In genomic region chr5:116209166-116209565, GRCh38 we compare ENCODE assay signal across 23 cellular contexts.
DNase-seq lines count a peak whose midpoint lies in the region; ATAC-seq, FAIRE-seq and TF ChIP-seq lines count a peak whose summit lies in the region.
"Had no signal": no experiment of that assay in that cellular context is flagged by ENCODE, and none has a peak within 500 bp of the region (broad histone marks: within the 10 kb centered on the region; RNA-seq: fewer than 3 reads in every experiment).

No MANE protein-coding gene starts in this region.

- no peaks in the 10 kb centered on the region for H3K4me1 ChIP-seq in vagina
- H3K4me1 ChIP-seq: BE2C, BLaER1 had no signal

- H3K4me3 ChIP-seq in fibroblast of pulmonary artery (replicated peaks; ENCODE audit: low read depth, low read length) (no peak overlapping the region), fibroblast of the aortic adventitia (ENCODE audit: low read depth, low read length) (no peak overlapping the region), retinal pigment epithelial cell (ENCODE audit: low read length) (no peak overlapping the region), vagina (no peak overlapping the region), coronary artery (no peak overlapping the region)
- H3K4me3 ChIP-seq: BLaER1 had no signal

- H3K27ac ChIP-seq in vagina, result no peak overlapping the region
- no peak overlapping the region for H3K27ac ChIP-seq in coronary artery
- H3K27ac ChIP-seq: BLaER1 had no signal

- no peaks in the 10 kb centered on the region for H3K36me3 ChIP-seq in vagina
- H3K36me3 ChIP-seq: BE2C, BLaER1 had no signal

- DNase-seq in left cardiac atrium (peak; percentile 7), Right ventricle myocardium inferior (ENCODE audit: missing footprints) (no peak), fibroblast of pulmonary artery (ENCODE audit: low read depth) (peak; percentile 23), fibroblast of the aortic adventitia (ENCODE audit: low read depth) (peak; percentile 76), retinal pigment epithelial cell (ENCODE audit: low read depth) (peak; percentile 41), vagina (ENCODE audit: extremely low spot score in 2 of 2) (no peak), coronary artery (ENCODE audit: low spot score) (no peak), D721Med (ENCODE audit: insufficient read length, low spot score) (no peak)
- DNase-seq: 8988T; ACHN; BE2C; C1 segment of cervical spinal cord; CD4-positive, alpha-beta memory T cell; CD4-positive, CD25-positive, alpha-beta regulatory T cell; CD8-positive, alpha-beta memory T cell; COR-L47; DMS79 treated with DMSO at 0.1 percent for 48 hours; GF-D8 had no signal

- H3K27me3 ChIP-seq in vagina, result no peaks in the 10 kb centered on the region
- H3K27me3 ChIP-seq: BE2C, BLaER1 had no signal

- ATAC-seq in left cardiac atrium (no peak), Right ventricle myocardium inferior (no peak)

- H3K9me3 ChIP-seq in vagina, result no peaks in the 10 kb centered on the region
- H3K9me3 ChIP-seq: BE2C, BLaER1 had no signal

- intact Hi-C loops in left cardiac atrium (cut with DNase I) (no loop called here), Right ventricle myocardium inferior (cut with DNase I) (no loop called here), vagina (cut with DNase I) (no loop called here)

- TF ChIP-seq CTCF in fibroblast of pulmonary artery (IDR thresholded peaks at IDR 0.05; ENCODE audit: low read length, missing control alignments) (no peak), fibroblast of the aortic adventitia (IDR thresholded peaks at IDR 0.05; ENCODE audit: insufficient read depth, low read length) (no peak), retinal pigment epithelial cell (conservative IDR thresholded peaks at IDR 0.05; ENCODE audit: low read depth, low read length) (no peak), vagina (IDR thresholded peaks at IDR 0.05) (no peak), coronary artery (IDR thresholded peaks at IDR 0.05) (no peak), D721Med (IDR thresholded peaks at IDR 0.05; ENCODE audit: insufficient read depth, missing control alignments) (no peak)

- no peak for FAIRE-seq in D721Med (lab: Jason Lieb, UNC)
- FAIRE-seq: A204.1, G401.6, GM12891, GM19239 had no signal

- TF ChIP-seq POLR2A in vagina (IDR thresholded peaks at IDR 0.05), result no peak

Comparison
In these comparisons a context has a peak if more than half of its experiments do, and no peak if none do; other contexts are left out.
1. DNase-seq: peak in left cardiac atrium (single experiment), fibroblast of pulmonary artery (single experiment), fibroblast of the aortic adventitia (single experiment) and retinal pigment epithelial cell (single experiment); none in Right ventricle myocardium inferior (single experiment), vagina (0 of 2), coronary artery (single experiment) and D721Med (single experiment).